ENCODE assay signal across 10 cellular contexts in the genomic region with DNA sequence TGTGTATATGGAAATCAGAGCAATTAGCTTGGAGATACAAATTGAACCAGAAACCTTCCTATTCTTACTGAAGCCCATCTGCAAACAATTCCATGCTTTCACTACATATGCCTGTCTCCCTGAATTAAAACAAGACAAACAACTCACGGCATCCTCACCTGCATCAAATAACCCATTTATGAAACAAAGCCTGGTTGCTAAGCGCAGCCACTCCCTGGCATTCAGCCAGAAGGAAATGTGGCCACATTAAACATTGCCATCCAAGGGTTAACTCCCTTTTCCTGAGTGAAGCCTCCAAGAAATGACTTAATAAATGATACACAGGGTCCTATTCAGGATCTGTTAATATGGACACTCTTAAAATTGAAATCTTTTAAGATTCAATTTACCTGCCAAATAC. TPM values are rescaled to one million over a fixed set of nuclear protein-coding genes. Genes with fewer than 3 reads are reported as not detected.
DNase-seq lines count a peak whose midpoint lies in the region; ATAC-seq and TF ChIP-seq lines count a peak whose summit lies in the region.
"Had no signal": no experiment of that assay in that cellular context is flagged by ENCODE, and none has a peak within 500 bp of the region (broad histone marks: within the 10 kb centered on the region; RNA-seq: fewer than 3 reads in every experiment).

No MANE protein-coding gene starts in this region.

- H3K4me3 ChIP-seq in heart left ventricle = no peak overlapping the region
- no peak overlapping the region for H3K4me3 ChIP-seq in PC-9
- no peak overlapping the region for H3K4me3 ChIP-seq in fibroblast of pulmonary artery (replicated peaks; ENCODE audit: low read depth, low read length)
- H3K4me3 ChIP-seq in thyroid gland (replicated peaks in 1 of 3) = no peak overlapping the region
- H3K4me3 ChIP-seq in lower leg skin (ENCODE audit: low read depth, poor library complexity, severe bottlenecking) = no peak overlapping the region

- intact Hi-C loops in heart left ventricle (cut with DNase I) = loop anchor here in 4 of 10 donors (5.0 to 10.0 kb wide), 2 partner anchors 49 to 52 kb away; no protein-coding TSS in a partner anchor
- intact Hi-C loops in Right ventricle myocardium superior (cut with DNase I) = loop anchor here (10.0 kb wide), 1 partner anchor 51 kb away; no protein-coding TSS in a partner anchor
- intact Hi-C loops in PC-9 (cut with micrococcal nuclease; ENCODE audit: unreplicated experiment) = loop anchor here (5.0 kb wide), 1 partner anchor 52 kb away; no protein-coding TSS in a partner anchor
- intact Hi-C loops in thyroid gland (cut with DNase I) = no loop called here
- intact Hi-C loops in lower leg skin (cut with DNase I; ENCODE audit: low total_unique reads) = no loop called here

- ATAC-seq in heart left ventricle = no peak
- no peak for ATAC-seq in Right ventricle myocardium superior (ENCODE audit: poor library complexity)
- no peak for ATAC-seq in HG02852 (IDR thresholded peaks at IDR 0.05; ENCODE audit: unreplicated experiment)

- no TSS peak for BruUV-seq in PC-9 (replicated peaks; lab: Mats Ljungman, UMichigan)

- no peaks in the 10 kb centered on the region for H3K9me2 ChIP-seq in PC-9 (ENCODE audit: insufficient read depth)

- WGBS in heart left ventricle, 4 donors = 54 to 71% (median 65%) methylated on average over 2 of the region's 2 CpGs
- 53 to 55% methylated on average over 2 of the region's 2 CpGs for WGBS in thyroid gland, 2 donors
- WGBS in lower leg skin, 2 donors = 31 to 33% methylated on average over 2 of the region's 2 CpGs

- peaks cover 24% of the 10 kb centered on the region for H3F3A ChIP-seq in PC-9 (ENCODE audit: insufficient read depth, low read depth)

- TF ChIP-seq POLR2A in heart left ventricle (IDR thresholded peaks at IDR 0.05) (no peak), thyroid gland (IDR thresholded peaks at IDR 0.05) (no peak), lower leg skin (IDR thresholded peaks at IDR 0.05) (no peak)

- H2AFZ ChIP-seq in PC-9 = no peak overlapping the region

- H3K27me3 ChIP-seq in heart left ventricle (no peaks in the 10 kb centered on the region), PC-9 (ENCODE audit: insufficient read depth, low read depth) (no peaks in the 10 kb centered on the region), thyroid gland (no peaks in the 10 kb centered on the region)

- H3K4me2 ChIP-seq in PC-9 = peak overlapping the region; percentile 70

- no peaks in the 10 kb centered on the region for H3K9me3 ChIP-seq in heart left ventricle
- H3K9me3 ChIP-seq in PC-9 (ENCODE audit: insufficient read depth, low read depth) = no peaks in the 10 kb centered on the region
- H3K9me3 ChIP-seq in thyroid gland = no peaks in the 10 kb centered on the region

- H3K27ac ChIP-seq in heart left ventricle (peak overlapping the region; percentile 35 to 83 (median 64)), PC-9 (peak overlapping the region; percentile 85), thyroid gland (peak overlapping the region; percentile 74 to 90 (median 88))

- no peak for TF ChIP-seq CTCF in heart left ventricle (IDR thresholded peaks at IDR 0.05)
- TF ChIP-seq CTCF in PC-9 (conservative IDR thresholded peaks at IDR 0.05) = no peak
- no peak for TF ChIP-seq CTCF in fibroblast of pulmonary artery (IDR thresholded peaks at IDR 0.05; ENCODE audit: low read length, missing control alignments)
- no peak for TF ChIP-seq CTCF in thyroid gland (IDR thresholded peaks at IDR 0.05)
- TF ChIP-seq CTCF in lower leg skin (IDR thresholded peaks at IDR 0.05) = no peak

- DNase-seq in heart left ventricle (peak in 1 of 5 donors; percentile 35), Right ventricle myocardium superior (no peak), PC-9 (peak; percentile 46 to 65), fibroblast of pulmonary artery (ENCODE audit: low read depth) (peak; percentile 70), thyroid gland (no peak), lower leg skin (ENCODE audit: low spot score in 2 of 2) (no peak), COLO829 (ENCODE audit: low spot score) (no peak)
- DNase-seq: activated naive CD8-positive, alpha-beta T cell treated with anti-CD3 and anti-CD28 coated beads, Interleukin-2, amount 10 ng/mL, durations not matched to agents 7 days and 5 days; Kasumi-1 had no signal

- CTCF ChIA-PET in PC-9 (lab: Charles Lee) = no interaction called here

- POLR2A ChIA-PET in PC-9 (lab: Charles Lee; ENCODE audit: unreplicated experiment) = interaction anchor here (0.7 kb wide), 1 partner anchor 36 kb away, joined by 7 read pairs; no protein-coding TSS in a partner anchor

- H3K4me1 ChIP-seq in heart left ventricle = peaks cover 0 to 53% (median 31%) of the 10 kb centered on the region in 12 donors
- H3K4me1 ChIP-seq in PC-9 (replicated peaks; ENCODE audit: insufficient read depth) = peaks cover 37% of the 10 kb centered on the region
- H3K4me1 ChIP-seq in thyroid gland = peaks cover 50 to 52% of the 10 kb centered on the region in 2 donors

- H3K36me3 ChIP-seq in heart left ventricle (peaks cover 0 to 14% (median 5%) of the 10 kb centered on the region in 9 donors), PC-9 (ENCODE audit: low read depth) (no peaks in the 10 kb centered on the region), thyroid gland (no peaks in the 10 kb centered on the region)

- peaks cover 50% of the 10 kb centered on the region for H3K79me2 ChIP-seq in PC-9 (ENCODE audit: low read depth)

- H4K20me1 ChIP-seq in PC-9 (ENCODE audit: insufficient read depth) = no peaks in the 10 kb centered on the region

RNA-seq across cellular contexts. Expression of a gene that starts 55.2 kb away (rescaled TPM):
- 100 to 1,000 TPM; 271 to 467 (median 381) TPM for total RNA-seq in heart left ventricle
- polyA plus RNA-seq in heart left ventricle = 100 to 1,000 TPM; 103 to 231 TPM
- total RNA-seq in Right ventricle myocardium superior = 292 TPM
- total RNA-seq in PC-9 (2021) = 224 and 269 TPM in 2 replicates
- total RNA-seq in thyroid gland = 100 to 1,000 TPM; 513 to 716 (median 676) TPM
- 100 to 1,000 TPM; 240 to 403 (median 331) TPM for total RNA-seq in lower leg skin

Comparison
In these comparisons a context has a peak if more than half of its experiments do, and no peak if none do; other contexts are left out.
1. DNase-seq: peak in PC-9 (2 of 2) and fibroblast of pulmonary artery (single experiment); none in Right ventricle myocardium superior (single experiment), thyroid gland (0 of 2), lower leg skin (0 of 2) and COLO829 (single experiment).
2. intact Hi-C loops: an anchor here in Right ventricle myocardium superior (10.0 kb wide) and PC-9 (5.0 kb wide); none called in thyroid gland and lower leg skin.
3. Peak in every context shown above with its lines, with median percentiles within 50 percentile points of each other: H3K27ac ChIP-seq.